Comparison of ENCODE assay signal across 31 cellular contexts in the genomic region with DNA sequence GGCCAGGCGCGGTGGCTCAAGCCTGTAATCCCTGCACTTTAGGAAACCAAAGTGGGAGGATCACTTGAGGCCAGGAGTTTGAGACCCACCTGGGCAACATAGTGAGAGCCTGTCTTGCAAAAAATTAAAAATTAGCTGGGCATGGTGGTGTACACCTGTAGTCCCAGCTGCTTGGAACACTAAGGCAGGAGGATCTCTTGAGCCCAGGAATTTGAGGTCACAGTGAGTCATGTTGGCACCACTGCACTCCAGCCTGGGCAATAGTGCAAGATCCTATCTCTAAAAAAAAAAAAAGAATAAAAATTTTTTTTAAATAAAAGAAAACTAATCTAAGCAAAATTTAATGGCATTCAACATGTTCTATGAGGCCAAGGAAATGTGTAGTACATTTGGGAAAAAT.
"Had no signal": no experiment of that assay in that cellular context is flagged by ENCODE, and none has a peak within 500 bp of the region (broad histone marks: within the 10 kb centered on the region; RNA-seq: fewer than 3 reads in every experiment).

No MANE protein-coding gene starts in this region.

- H3K27ac Mint-ChIP-seq: naive thymus-derived CD8-positive, alpha-beta T cell; nephron; stimulated activated naive B cell treated with anti-CD40 and anti-IgM and Interleukin-4, amounts not matched to agents 10 μg/mL and 1 μg/mL and 100 μg/mL, for 72 hours had no signal

- H3K4me1 ChIP-seq: left lung, lower lobe of right lung, prostate gland, stomach, suprapubic skin, tibial artery, upper lobe of right lung had no signal

- H3K9me3 ChIP-seq: left lung, lower lobe of right lung, pancreas, prostate gland, stomach, suprapubic skin, thoracic aorta, tibial artery, upper lobe of right lung had no signal

- H3K36me3 ChIP-seq: left lung, prostate gland had no signal

- H3K4me3 Mint-ChIP-seq: naive thymus-derived CD8-positive, alpha-beta T cell; nephron; neural crest cell; stimulated activated naive B cell treated with anti-CD40 and anti-IgM and Interleukin-4, amounts not matched to agents 10 μg/mL and 1 μg/mL and 100 μg/mL, for 72 hours had no signal

- H3K27ac ChIP-seq: left lung, lower lobe of right lung, pancreas, prostate gland, skin epidermis, stomach, suprapubic skin, thoracic aorta, tibial artery, upper lobe of right lung had no signal

- H3K27me3 Mint-ChIP-seq: naive thymus-derived CD8-positive, alpha-beta T cell; stimulated activated naive B cell treated with anti-CD40 and anti-IgM and Interleukin-4, amounts not matched to agents 10 μg/mL and 1 μg/mL and 100 μg/mL, for 72 hours had no signal

- H3K4me1 Mint-ChIP-seq: nephron; neural crest cell; stimulated activated naive B cell treated with anti-CD40 and anti-IgM and Interleukin-4, amounts not matched to agents 10 μg/mL and 1 μg/mL and 100 μg/mL, for 72 hours had no signal

- H3K9me3 Mint-ChIP-seq: naive thymus-derived CD8-positive, alpha-beta T cell; nephron; neural crest cell; stimulated activated naive B cell treated with anti-CD40 and anti-IgM and Interleukin-4, amounts not matched to agents 10 μg/mL and 1 μg/mL and 100 μg/mL, for 72 hours had no signal

- FAIRE-seq: keratinocyte, pancreas, urothelium cell line had no signal

- ATAC-seq: left colon; left lung; lower lobe of right lung; naive thymus-derived CD8-positive, alpha-beta T cell; pancreas; right cardiac atrium; sciatic nerve; stimulated activated naive B cell treated with anti-CD40 and anti-IgM and Interleukin-4, amounts not matched to agents 10 μg/mL and 1 μg/mL and 100 μg/mL, for 72 hours; stimulated activated naive CD8-positive, alpha-beta T cell treated with anti-CD3 and anti-CD28 coated beads, Interleukin-15, Interleukin-2, amounts not matched to agents 100 U/mL and 50 U/mL, for 24 hours; upper lobe of right lung had no signal

- DNase-seq: hippocampal formation; left colon; left lung; lower lobe of right lung; mammary epithelial cell; mesenchymal stem cell; naive thymus-derived CD8-positive, alpha-beta T cell; nucleus accumbens; pancreas; posterior cingulate gyrus; retina; right cardiac atrium; stimulated activated CD4-positive, alpha-beta T cell treated with anti-CD3 and anti-CD28 coated beads, Interleukin-12 subunit alpha, Interleukin-12 subunit beta, amount 100 ng/mL, for 4 hours; stimulated activated CD4-positive, alpha-beta T cell treated with anti-CD3 and anti-CD28 coated beads, Interleukin-15, amount 100 ng/mL, for 24 hours; stimulated activated CD4-positive, alpha-beta T cell treated with anti-CD3 and anti-CD28 coated beads, Interleukin-2, amount 100 ng/mL, for 24 hours; stimulated activated CD4-positive, alpha-beta T cell treated with anti-CD3 and anti-CD28 coated beads, Interleukin-4, amount 100 ng/mL, for 1 hour; stimulated activated naive B cell treated with anti-CD40 and anti-IgM and Interleukin-4, amounts not matched to agents 10 μg/mL and 1 μg/mL and 100 μg/mL, for 72 hours; stimulated activated naive CD8-positive, alpha-beta T cell treated with anti-CD3 and anti-CD28 coated beads, Interleukin-15, Interleukin-2, amounts not matched to agents 100 U/mL and 50 U/mL, for 24 hours; stomach; tibial artery; trophoblast cell; upper lobe of right lung had no signal

- H3K4me3 ChIP-seq: left lung, lower lobe of right lung, pancreas, prostate gland, skin epidermis, stomach, suprapubic skin, thoracic aorta, tibial artery, upper lobe of right lung had no signal
